19 cellular contexts compared by ENCODE assay signal in genomic region chr5:147882586-147883313, GRCh38. TPM values are rescaled to one million over a fixed set of nuclear protein-coding genes. Genes with fewer than 3 reads are reported as not detected.
DNase-seq lines count a peak whose midpoint lies in the region; ATAC-seq, FAIRE-seq and TF ChIP-seq lines count a peak whose summit lies in the region.
"Had no signal": no experiment of that assay in that cellular context is flagged by ENCODE, and none has a peak within 500 bp of the region (broad histone marks: within the 10 kb centered on the region; RNA-seq: fewer than 3 reads in every experiment).

No MANE protein-coding gene starts in this region.

- no peak overlapping the region for H3K4me2 ChIP-seq in astrocyte (ENCODE audit: low read length)

- H3K9me3 ChIP-seq in cardiac muscle cell (ENCODE audit: low read depth) (no peaks in the 10 kb centered on the region), left ventricle myocardium inferior (replicated peaks) (no peaks in the 10 kb centered on the region), astrocyte (ENCODE audit: insufficient read depth, low read depth, low read length) (no peaks in the 10 kb centered on the region)

- DNase-seq in cardiac muscle cell (ENCODE audit: low read depth in 1 of 2, low spot score in 1 of 2) (peak; percentile 45 to 71), left ventricle myocardium inferior (no peak), astrocyte (ENCODE audit: low read depth) (peak; percentile 58), iPS-NIHi7 (ENCODE audit: extremely low spot score) (peak; percentile 14), NCI-H2029 treated with DMSO at 0.1 percent for 48 hours (lab: John Stamatoyannopoulos, UW) (no peak), activated T-cell treated with anti-CD3 and anti-CD28 coated beads for 4 hours (no peak)
- DNase-seq: KBM-7, NCI-H146, NCI-H2107, NCI-H446, NCI-H774 had no signal

- no peaks in the 10 kb centered on the region for H3K36me3 ChIP-seq in cardiac muscle cell
- no peaks in the 10 kb centered on the region for H3K36me3 ChIP-seq in left ventricle myocardium inferior
- no peaks in the 10 kb centered on the region for H3K36me3 ChIP-seq in astrocyte (ENCODE audit: insufficient read depth, low read length)

- no peak overlapping the region for H3K4me3 Mint-ChIP-seq in astrocyte (ENCODE audit: unreplicated experiment)

- H3K27me3 ChIP-seq in cardiac muscle cell (no peaks in the 10 kb centered on the region), left ventricle myocardium inferior (ENCODE audit: low read depth) (no peaks in the 10 kb centered on the region), astrocyte (ENCODE audit: insufficient read depth, low read length) (no peaks in the 10 kb centered on the region)

- peaks cover 11% of the 10 kb centered on the region for H3K4me1 Mint-ChIP-seq in astrocyte (ENCODE audit: low read depth, unreplicated experiment)

- no peak overlapping the region for H3K27ac Mint-ChIP-seq in astrocyte (ENCODE audit: unreplicated experiment)

- H4K20me1 ChIP-seq in astrocyte (ENCODE audit: insufficient read depth, low read length), result no peaks in the 10 kb centered on the region

- H3K27ac ChIP-seq in cardiac muscle cell (peak overlapping the region; percentile 80), left ventricle myocardium inferior (replicated peaks) (no peak overlapping the region), astrocyte (ENCODE audit: low read depth, low read length) (no peak overlapping the region)
- H3K27ac ChIP-seq: C4-2B, HL-60 had no signal

- ATAC-seq in GM21528 (IDR thresholded peaks at IDR 0.05; ENCODE audit: low FRiP score, unreplicated experiment), result no peak
- no peak for ATAC-seq in HG03039 (IDR thresholded peaks at IDR 0.05; ENCODE audit: unreplicated experiment)
- ATAC-seq: SK-N-SH treated with all-trans-retinoic acid at 6 μM for 48 hours had no signal

- no peak overlapping the region for H2AFZ ChIP-seq in astrocyte (ENCODE audit: low read depth, low read length)

- intact Hi-C loops in left ventricle myocardium inferior (cut with micrococcal nuclease), result no loop called here

- no peak for FAIRE-seq in astrocyte (lab: Jason Lieb, UNC)
- FAIRE-seq: GM12891 had no signal

- peaks cover 9% of the 10 kb centered on the region for H3K4me1 ChIP-seq in cardiac muscle cell (ENCODE audit: low read depth)
- H3K4me1 ChIP-seq in left ventricle myocardium inferior, result peaks cover 7% of the 10 kb centered on the region
- H3K4me1 ChIP-seq in astrocyte (ENCODE audit: insufficient read depth, low read length), result peaks cover 2% of the 10 kb centered on the region

- no peaks in the 10 kb centered on the region for H3K27me3 Mint-ChIP-seq in astrocyte (ENCODE audit: low read depth, unreplicated experiment)

- no peak overlapping the region for H3K4me3 ChIP-seq in cardiac muscle cell
- H3K4me3 ChIP-seq in left ventricle myocardium inferior, result no peak overlapping the region
- no peak overlapping the region for H3K4me3 ChIP-seq in astrocyte (ENCODE audit: insufficient read depth, low read depth, low read length)

- peaks cover 9% of the 10 kb centered on the region for H3K36me3 Mint-ChIP-seq in astrocyte (ENCODE audit: low read depth, unreplicated experiment)

- TF ChIP-seq CTCF in cardiac muscle cell (IDR thresholded peaks at IDR 0.05; ENCODE audit: low read depth, low read length) (no peak), left ventricle myocardium inferior (IDR thresholded peaks at IDR 0.05; ENCODE audit: borderline replicate concordance) (no peak), astrocyte (IDR thresholded peaks at IDR 0.05; ENCODE audit: insufficient read depth, low read depth, low read length) (no peak)

- H3K79me2 ChIP-seq in astrocyte (ENCODE audit: insufficient read depth, low read length), result no peaks in the 10 kb centered on the region

- H3K9ac ChIP-seq in astrocyte (ENCODE audit: low read length), result no peak overlapping the region

- H3K9me3 Mint-ChIP-seq in astrocyte (ENCODE audit: unreplicated experiment), result no peaks in the 10 kb centered on the region

RNA-seq across cellular contexts. Expression of gene SCGB3A2, which starts 4.2 kb away (rescaled TPM):
- total RNA-seq in cardiac muscle cell, result not detected in 2 replicates
- polyA plus RNA-seq in cardiac muscle cell, result 0.37 TPM in 1 of 2 replicates, not detected in the other
- total RNA-seq in left ventricle myocardium inferior, result not detected
- total RNA-seq in astrocyte, result 0.59 and 0.82 TPM in 2 replicates
- total RNA-seq: A172, G401 had no signal

RNA-seq across cellular contexts. Expression of gene C5orf46, which starts 23.6 kb away (rescaled TPM):
- not detected in 2 replicates for total RNA-seq in cardiac muscle cell
- 0.43 TPM in 1 of 2 replicates, not detected in the other for polyA plus RNA-seq in cardiac muscle cell
- total RNA-seq in left ventricle myocardium inferior, result 12.0 TPM
- total RNA-seq in astrocyte, result 22.6 and 32.3 TPM in 2 replicates
- total RNA-seq: A172, G401 had no signal

RNA-seq across cellular contexts. Expression of gene SPINK1, which starts 51.3 kb away (rescaled TPM):
- not detected in 2 replicates for total RNA-seq in cardiac muscle cell
- 2.6 TPM in 1 of 2 replicates, not detected in the other for polyA plus RNA-seq in cardiac muscle cell
- 1.2 TPM for total RNA-seq in left ventricle myocardium inferior
- total RNA-seq in astrocyte, result not detected in 2 replicates
- total RNA-seq: G401 had no signal

Comparison
In these comparisons a context has a peak if more than half of its experiments do, and no peak if none do; other contexts are left out.
1. DNase-seq: peak in cardiac muscle cell (2 of 2), astrocyte (single experiment) and iPS-NIHi7 (single experiment); none in left ventricle myocardium inferior (single experiment), NCI-H2029 treated with DMSO at 0.1 percent for 48 hours (single experiment) and activated T-cell treated with anti-CD3 and anti-CD28 coated beads for 4 hours (single experiment).
2. RNA of gene C5orf46, which starts 23.6 kb away (total RNA-seq): 22.6 to 32.3 TPM in astrocyte and 12.0 TPM in left ventricle myocardium inferior (single experiment); not detected in cardiac muscle cell; every median in the first group is over 10 times any median in the second.